In the genomic region with DNA sequence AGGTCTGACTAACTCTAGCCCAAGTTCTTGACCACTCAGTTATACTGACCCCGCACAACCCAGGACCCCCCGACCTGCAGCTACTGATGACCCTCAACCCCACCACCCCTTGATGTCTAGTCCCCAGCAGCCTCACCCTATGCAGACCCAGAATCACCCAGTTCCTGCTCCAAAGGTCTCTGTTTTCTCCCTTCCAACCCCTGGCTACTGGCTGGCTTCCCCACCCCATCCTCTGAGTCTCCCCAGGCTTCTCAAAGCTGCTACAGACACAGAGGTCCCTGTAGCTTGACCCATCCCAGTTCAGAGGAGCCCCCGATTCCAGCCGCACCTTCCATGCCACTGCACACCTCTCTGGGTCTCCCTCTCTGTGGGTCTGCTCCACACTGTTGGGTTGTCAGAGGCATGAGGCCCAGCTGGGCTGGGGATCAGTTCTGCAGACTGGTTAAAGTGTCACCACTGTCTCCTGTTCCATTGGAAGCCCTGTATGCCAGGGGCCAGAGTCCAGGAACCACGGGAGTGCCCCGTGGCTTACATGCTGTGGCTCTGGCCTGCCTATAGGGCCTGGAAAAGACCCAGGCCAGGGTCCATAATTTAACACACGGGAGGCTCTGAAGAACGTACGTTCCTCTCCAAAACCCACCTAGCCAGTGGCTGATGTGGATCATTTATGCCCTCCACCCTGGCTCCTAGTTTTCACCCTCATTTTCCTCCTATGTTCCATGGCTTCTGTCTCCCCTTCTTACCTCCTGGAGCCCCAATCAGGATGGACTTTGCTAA, we compare ENCODE assay signal across 1 cellular context.
TF ChIP-seq lines count a peak whose summit lies in the region.

No MANE protein-coding gene starts in this region.

TF ChIP-seq in HepG2, 621 proteins besides CTCF, POLR2A, EP300 and RAD21 (continued from another document and continues in another):
- TF ChIP-seq, protein P1, sequence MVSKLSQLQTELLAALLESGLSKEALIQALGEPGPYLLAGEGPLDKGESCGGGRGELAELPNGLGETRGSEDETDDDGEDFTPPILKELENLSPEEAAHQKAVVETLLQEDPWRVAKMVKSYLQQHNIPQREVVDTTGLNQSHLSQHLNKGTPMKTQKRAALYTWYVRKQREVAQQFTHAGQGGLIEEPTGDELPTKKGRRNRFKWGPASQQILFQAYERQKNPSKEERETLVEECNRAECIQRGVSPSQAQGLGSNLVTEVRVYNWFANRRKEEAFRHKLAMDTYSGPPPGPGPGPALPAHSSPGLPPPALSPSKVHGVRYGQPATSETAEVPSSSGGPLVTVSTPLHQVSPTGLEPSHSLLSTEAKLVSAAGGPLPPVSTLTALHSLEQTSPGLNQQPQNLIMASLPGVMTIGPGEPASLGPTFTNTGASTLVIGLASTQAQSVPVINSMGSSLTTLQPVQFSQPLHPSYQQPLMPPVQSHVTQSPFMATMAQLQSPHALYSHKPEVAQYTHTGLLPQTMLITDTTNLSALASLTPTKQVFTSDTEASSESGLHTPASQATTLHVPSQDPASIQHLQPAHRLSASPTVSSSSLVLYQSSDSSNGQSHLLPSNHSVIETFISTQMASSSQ (IDR thresholded peaks at IDR 0.05; ENCODE audit: low read depth) = peak; percentile 83
- TF ChIP-seq, protein P1 (CRISPR knock-in tag; IDR thresholded peaks at IDR 0.05; ENCODE audit: borderline replicate concordance) = peak; percentile 93
- TF ChIP-seq KDM2A (CRISPR knock-in tag; IDR thresholded peaks at IDR 0.05; ENCODE audit: borderline replicate concordance, low read depth) = peak; percentile 74
- no peak for TF ChIP-seq PAF1 (CRISPR knock-in tag; IDR thresholded peaks at IDR 0.05)
- TF ChIP-seq JUNB (CRISPR knock-in tag; IDR thresholded peaks at IDR 0.05; ENCODE audit: borderline replicate concordance) = no peak
- TF ChIP-seq ZNF572 (CRISPR knock-in tag; IDR thresholded peaks at IDR 0.05) = no peak; the same call in 1 of the 2 replicates
- peak; percentile 97 for TF ChIP-seq ERF (CRISPR knock-in tag; IDR thresholded peaks at IDR 0.05)
- peak; percentile 94 for TF ChIP-seq ZNF33A (CRISPR knock-in tag; IDR thresholded peaks at IDR 0.05; ENCODE audit: borderline replicate concordance)
- peak; percentile 39; the same call in 1 of the 2 replicates for TF ChIP-seq ZXDC (CRISPR knock-in tag; IDR thresholded peaks at IDR 0.05)
- no peak for TF ChIP-seq REXO4 (CRISPR knock-in tag; IDR thresholded peaks at IDR 0.05; ENCODE audit: borderline replicate concordance)
- TF ChIP-seq, protein P2, sequence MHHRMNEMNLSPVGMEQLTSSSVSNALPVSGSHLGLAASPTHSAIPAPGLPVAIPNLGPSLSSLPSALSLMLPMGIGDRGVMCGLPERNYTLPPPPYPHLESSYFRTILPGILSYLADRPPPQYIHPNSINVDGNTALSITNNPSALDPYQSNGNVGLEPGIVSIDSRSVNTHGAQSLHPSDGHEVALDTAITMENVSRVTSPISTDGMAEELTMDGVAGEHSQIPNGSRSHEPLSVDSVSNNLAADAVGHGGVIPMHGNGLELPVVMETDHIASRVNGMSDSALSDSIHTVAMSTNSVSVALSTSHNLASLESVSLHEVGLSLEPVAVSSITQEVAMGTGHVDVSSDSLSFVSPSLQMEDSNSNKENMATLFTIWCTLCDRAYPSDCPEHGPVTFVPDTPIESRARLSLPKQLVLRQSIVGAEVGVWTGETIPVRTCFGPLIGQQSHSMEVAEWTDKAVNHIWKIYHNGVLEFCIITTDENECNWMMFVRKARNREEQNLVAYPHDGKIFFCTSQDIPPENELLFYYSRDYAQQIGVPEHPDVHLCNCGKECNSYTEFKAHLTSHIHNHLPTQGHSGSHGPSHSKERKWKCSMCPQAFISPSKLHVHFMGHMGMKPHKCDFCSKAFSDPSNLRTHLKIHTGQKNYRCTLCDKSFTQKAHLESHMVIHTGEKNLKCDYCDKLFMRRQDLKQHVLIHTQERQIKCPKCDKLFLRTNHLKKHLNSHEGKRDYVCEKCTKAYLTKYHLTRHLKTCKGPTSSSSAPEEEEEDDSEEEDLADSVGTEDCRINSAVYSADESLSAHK (CRISPR knock-in tag; IDR thresholded peaks at IDR 0.05; ENCODE audit: borderline replicate concordance) = no peak
- peak; percentile 89 for TF ChIP-seq KDM5B (CRISPR knock-in tag; IDR thresholded peaks at IDR 0.05; ENCODE audit: borderline replicate concordance)
- TF ChIP-seq ZNF576 (CRISPR knock-in tag; IDR thresholded peaks at IDR 0.05) = no peak
- TF ChIP-seq PHB2 (IDR thresholded peaks at IDR 0.05; ENCODE audit: partially characterized antibody) = no peak
- peak; percentile 34; the same call in 1 of the 2 replicates for TF ChIP-seq ZNF703 (CRISPR knock-in tag; IDR thresholded peaks at IDR 0.05; ENCODE audit: borderline replicate concordance)
- TF ChIP-seq ZNF232 (CRISPR knock-in tag; IDR thresholded peaks at IDR 0.05; ENCODE audit: borderline replicate concordance) = peak; percentile 95
- TF ChIP-seq FOXK1 (CRISPR knock-in tag; IDR thresholded peaks at IDR 0.05; ENCODE audit: borderline replicate concordance, low read depth) = no peak
- TF ChIP-seq MEIS1 (CRISPR knock-in tag; IDR thresholded peaks at IDR 0.05; ENCODE audit: borderline replicate concordance) = peak; percentile 95
- TF ChIP-seq, protein P3, sequence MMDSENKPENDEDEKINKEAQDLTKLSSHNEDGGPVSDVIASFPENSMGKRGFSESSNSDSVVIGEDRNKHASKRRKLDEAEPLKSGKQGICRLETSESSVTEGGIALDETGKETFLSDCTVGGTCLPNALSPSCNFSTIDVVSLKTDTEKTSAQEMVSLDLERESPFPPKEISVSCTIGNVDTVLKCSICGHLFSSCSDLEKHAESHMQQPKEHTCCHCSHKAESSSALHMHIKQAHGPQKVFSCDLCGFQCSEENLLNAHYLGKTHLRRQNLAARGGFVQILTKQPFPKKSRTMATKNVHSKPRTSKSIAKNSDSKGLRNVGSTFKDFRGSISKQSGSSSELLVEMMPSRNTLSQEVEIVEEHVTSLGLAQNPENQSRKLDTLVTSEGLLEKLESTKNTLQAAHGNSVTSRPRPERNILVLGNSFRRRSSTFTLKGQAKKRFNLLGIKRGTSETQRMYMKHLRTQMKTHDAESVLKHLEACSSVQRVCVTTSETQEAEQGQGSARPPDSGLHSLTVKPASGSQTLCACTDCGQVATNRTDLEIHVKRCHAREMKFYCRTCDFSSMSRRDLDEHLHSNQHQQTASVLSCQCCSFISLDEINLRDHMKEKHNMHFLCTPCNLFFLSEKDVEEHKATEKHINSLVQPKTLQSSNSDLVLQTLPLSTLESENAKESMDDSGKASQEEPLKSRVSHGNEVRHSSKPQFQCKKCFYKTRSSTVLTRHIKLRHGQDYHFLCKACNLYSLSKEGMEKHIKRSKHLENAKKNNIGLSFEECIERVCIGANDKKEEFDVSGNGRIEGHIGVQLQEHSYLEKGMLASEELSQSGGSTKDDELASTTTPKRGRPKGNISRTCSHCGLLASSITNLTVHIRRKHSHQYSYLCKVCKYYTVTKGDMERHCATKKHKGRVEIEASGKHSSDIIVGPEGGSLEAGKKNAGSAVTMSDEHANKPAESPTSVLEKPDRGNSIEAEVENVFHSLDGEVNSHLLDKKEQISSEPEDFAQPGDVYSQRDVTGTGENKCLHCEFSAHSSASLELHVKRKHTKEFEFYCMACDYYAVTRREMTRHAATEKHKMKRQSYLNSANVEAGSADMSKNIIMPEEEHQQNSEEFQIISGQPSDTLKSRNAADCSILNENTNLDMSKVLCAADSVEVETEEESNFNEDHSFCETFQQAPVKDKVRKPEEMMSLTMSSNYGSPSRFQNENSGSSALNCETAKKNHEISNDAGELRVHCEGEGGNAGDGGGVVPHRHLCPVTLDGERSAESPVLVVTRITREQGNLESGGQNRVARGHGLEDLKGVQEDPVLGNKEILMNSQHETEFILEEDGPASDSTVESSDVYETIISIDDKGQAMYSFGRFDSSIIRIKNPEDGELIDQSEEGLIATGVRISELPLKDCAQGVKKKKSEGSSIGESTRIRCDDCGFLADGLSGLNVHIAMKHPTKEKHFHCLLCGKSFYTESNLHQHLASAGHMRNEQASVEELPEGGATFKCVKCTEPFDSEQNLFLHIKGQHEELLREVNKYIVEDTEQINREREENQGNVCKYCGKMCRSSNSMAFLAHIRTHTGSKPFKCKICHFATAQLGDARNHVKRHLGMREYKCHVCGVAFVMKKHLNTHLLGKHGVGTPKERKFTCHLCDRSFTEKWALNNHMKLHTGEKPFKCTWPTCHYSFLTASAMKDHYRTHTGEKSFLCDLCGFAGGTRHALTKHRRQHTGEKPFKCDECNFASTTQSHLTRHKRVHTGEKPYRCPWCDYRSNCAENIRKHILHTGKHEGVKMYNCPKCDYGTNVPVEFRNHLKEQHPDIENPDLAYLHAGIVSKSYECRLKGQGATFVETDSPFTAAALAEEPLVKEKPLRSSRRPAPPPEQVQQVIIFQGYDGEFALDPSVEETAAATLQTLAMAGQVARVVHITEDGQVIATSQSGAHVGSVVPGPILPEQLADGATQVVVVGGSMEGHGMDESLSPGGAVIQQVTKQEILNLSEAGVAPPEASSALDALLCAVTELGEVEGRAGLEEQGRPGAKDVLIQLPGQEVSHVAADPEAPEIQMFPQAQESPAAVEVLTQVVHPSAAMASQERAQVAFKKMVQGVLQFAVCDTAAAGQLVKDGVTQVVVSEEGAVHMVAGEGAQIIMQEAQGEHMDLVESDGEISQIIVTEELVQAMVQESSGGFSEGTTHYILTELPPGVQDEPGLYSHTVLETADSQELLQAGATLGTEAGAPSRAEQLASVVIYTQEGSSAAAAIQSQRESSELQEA (CRISPR knock-in tag; IDR thresholded peaks at IDR 0.05; ENCODE audit: not compliant biosample characterization) = peak; percentile 77
- TF ChIP-seq ONECUT2 (CRISPR knock-in tag; IDR thresholded peaks at IDR 0.05) = no peak
- TF ChIP-seq HDAC2 (CRISPR knock-in tag; IDR thresholded peaks at IDR 0.05) = peak; percentile 91
- TF ChIP-seq, protein P4, sequence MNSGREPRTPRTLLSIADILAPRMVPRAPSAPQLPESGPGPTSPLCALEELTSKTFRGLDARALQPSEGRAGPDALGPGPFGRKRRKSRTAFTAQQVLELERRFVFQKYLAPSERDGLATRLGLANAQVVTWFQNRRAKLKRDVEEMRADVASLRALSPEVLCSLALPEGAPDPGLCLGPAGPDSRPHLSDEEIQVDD (CRISPR knock-in tag; IDR thresholded peaks at IDR 0.05; ENCODE audit: borderline replicate concordance) = peak; percentile 89; the same call in 1 of the 2 replicates
- TF ChIP-seq SUZ12 (IDR thresholded peaks at IDR 0.05; ENCODE audit: low read depth, low read length) = no peak
- TF ChIP-seq, protein P5, sequence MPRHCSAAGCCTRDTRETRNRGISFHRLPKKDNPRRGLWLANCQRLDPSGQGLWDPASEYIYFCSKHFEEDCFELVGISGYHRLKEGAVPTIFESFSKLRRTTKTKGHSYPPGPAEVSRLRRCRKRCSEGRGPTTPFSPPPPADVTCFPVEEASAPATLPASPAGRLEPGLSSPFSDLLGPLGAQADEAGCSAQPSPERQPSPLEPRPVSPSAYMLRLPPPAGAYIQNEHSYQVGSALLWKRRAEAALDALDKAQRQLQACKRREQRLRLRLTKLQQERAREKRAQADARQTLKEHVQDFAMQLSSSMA (CRISPR knock-in tag; IDR thresholded peaks at IDR 0.05) = peak; percentile 69; the same call in 1 of the 2 replicates
- 0 out of 2 replicates have a peak, but pooled peaks have one; percentile 40 for TF ChIP-seq FOXP4 (CRISPR knock-in tag; IDR thresholded peaks at IDR 0.05)
- no peak for TF ChIP-seq RBAK (CRISPR knock-in tag; IDR thresholded peaks at IDR 0.05)
- peak; percentile 84; the same call in 1 of the 2 replicates for TF ChIP-seq ZSCAN25 (CRISPR knock-in tag; IDR thresholded peaks at IDR 0.05)
- TF ChIP-seq FIP1L1 (IDR thresholded peaks at IDR 0.05; ENCODE audit: borderline replicate concordance, insufficient read depth, low read depth, low read length) = no peak
